In the genomic region with DNA sequence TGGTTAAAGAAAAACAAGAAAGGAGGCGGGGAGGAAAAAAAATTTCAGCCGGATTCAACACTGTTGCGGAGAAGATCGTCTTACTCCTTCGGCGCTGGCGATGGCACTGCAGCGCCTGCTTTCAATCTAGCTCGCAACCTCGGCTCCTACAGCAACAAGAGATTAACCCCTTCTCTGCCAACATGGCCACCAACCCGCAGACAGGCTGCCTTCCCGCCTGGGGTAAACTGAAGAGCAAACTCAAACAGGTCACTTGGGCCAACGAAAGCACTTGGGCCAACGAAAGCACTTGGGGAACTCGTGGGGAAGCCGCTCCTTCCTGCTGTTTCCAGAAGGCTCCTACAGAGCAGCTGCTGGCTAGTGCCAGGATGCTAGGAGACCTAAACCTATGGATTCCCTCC, we compare ENCODE assay signal across 10 cellular contexts.
DNase-seq lines count a peak whose midpoint lies in the region; ATAC-seq and TF ChIP-seq lines count a peak whose summit lies in the region.
"Had no signal": no experiment of that assay in that cellular context is flagged by ENCODE, and none has a peak within 500 bp of the region (broad histone marks: within the 10 kb centered on the region; RNA-seq: fewer than 3 reads in every experiment).

No MANE protein-coding gene starts in this region.

- H3K79me2 ChIP-seq in hepatocyte (no peaks in the 10 kb centered on the region), trophoblast cell (ENCODE audit: control insufficient read depth, insufficient read depth, low read length, poor library complexity) (no peaks in the 10 kb centered on the region)

- no peak overlapping the region for H2BK120ac ChIP-seq in trophoblast cell (ENCODE audit: insufficient read depth, low read length, poor library complexity)

- peak overlapping the region; percentile 49 for H2AFZ ChIP-seq in hepatocyte
- H2AFZ ChIP-seq in trophoblast cell (ENCODE audit: insufficient read depth, low read length, poor library complexity): no peak overlapping the region

- no peaks in the 10 kb centered on the region for H4K20me1 ChIP-seq in hepatocyte (ENCODE audit: insufficient read depth, poor library complexity, severe bottlenecking)

- H3K9me3 ChIP-seq in hepatocyte (ENCODE audit: low read depth) (no peaks in the 10 kb centered on the region), trophoblast cell (ENCODE audit: insufficient read depth, low read depth, low read length) (no peaks in the 10 kb centered on the region)

- 21% methylated on average over 16 of the region's 16 CpGs for WGBS in hepatocyte (ENCODE audit: low lambda C conversion rate, missing lambda C conversion rate)
- no CpG with 5 or more reads among the region's 16 CpGs for WGBS in trophoblast cell (ENCODE audit: extremely low coverage, insufficient coverage, insufficient read length)

- no peak overlapping the region for H2BK12ac ChIP-seq in trophoblast cell (ENCODE audit: low read length)

- no peak overlapping the region for H3K27ac Mint-ChIP-seq in activated CD4-positive, alpha-beta T cell treated with anti-CD3 and anti-CD28 coated beads, Interleukin-2, amount 10 ng/mL, durations not matched to agents 7 days and 5 days

- CTCF ChIA-PET in activated CD4-positive, alpha-beta T cell treated with anti-CD3 and anti-CD28 coated beads, Interleukin-2, amount 10 ng/mL, durations not matched to agents 7 days and 5 days (lab: Charles Lee): no interaction called here

- H3K27me3 Mint-ChIP-seq in activated CD4-positive, alpha-beta T cell treated with anti-CD3 and anti-CD28 coated beads, Interleukin-2, amount 10 ng/mL, durations not matched to agents 7 days and 5 days: no peaks in the 10 kb centered on the region
- H3K27me3 Mint-ChIP-seq: CD4-positive, CD25-positive, alpha-beta regulatory T cell had no signal

- H3K27me3 ChIP-seq in hepatocyte (no peaks in the 10 kb centered on the region), trophoblast cell (ENCODE audit: insufficient read depth, low read length) (no peaks in the 10 kb centered on the region)

- H3K9me3 Mint-ChIP-seq in activated CD4-positive, alpha-beta T cell treated with anti-CD3 and anti-CD28 coated beads, Interleukin-2, amount 10 ng/mL, durations not matched to agents 7 days and 5 days: peaks cover 4% of the 10 kb centered on the region

- H3K9ac ChIP-seq in trophoblast cell (ENCODE audit: low read length): no peak overlapping the region

- no peak overlapping the region for H4K91ac ChIP-seq in trophoblast cell (ENCODE audit: low read depth, low read length)

- H3K36me3 ChIP-seq in hepatocyte (replicated peaks; ENCODE audit: insufficient read depth, low read depth) (no peaks in the 10 kb centered on the region), trophoblast cell (ENCODE audit: control insufficient read depth in 1 of 2, insufficient read depth in 2 of 2, low read length in 2 of 2) (no peaks in the 10 kb centered on the region)

- no peak overlapping the region for H3K14ac ChIP-seq in trophoblast cell (ENCODE audit: low read length)

- POLR2A ChIA-PET in activated CD4-positive, alpha-beta T cell treated with anti-CD3 and anti-CD28 coated beads, Interleukin-2, amount 10 ng/mL, durations not matched to agents 7 days and 5 days (lab: Charles Lee): no interaction called here

- no peaks in the 10 kb centered on the region for H3K79me1 ChIP-seq in trophoblast cell (ENCODE audit: low read length)

- no peaks in the 10 kb centered on the region for H3K4me1 Mint-ChIP-seq in activated CD4-positive, alpha-beta T cell treated with anti-CD3 and anti-CD28 coated beads, Interleukin-2, amount 10 ng/mL, durations not matched to agents 7 days and 5 days
- H3K4me1 Mint-ChIP-seq: CD4-positive, CD25-positive, alpha-beta regulatory T cell had no signal

- H3K4me2 ChIP-seq in hepatocyte (peak overlapping the region; percentile 83), trophoblast cell (ENCODE audit: low read length) (peak overlapping the region; percentile 60)

- H3K4me3 ChIP-seq in astrocyte of the spinal cord (ENCODE audit: low read depth, low read length): peak overlapping the region; percentile 45
- no peak overlapping the region for H3K4me3 ChIP-seq in hepatocyte
- H3K4me3 ChIP-seq in trophoblast cell (ENCODE audit: low read depth, low read length): no peak overlapping the region

- peak; percentile 78 for DNase-seq in AG20443 (ENCODE audit: low spot score)
- peak; percentile 73 for DNase-seq in astrocyte of the spinal cord (ENCODE audit: low read depth, low spot score)
- DNase-seq in hepatocyte (ENCODE audit: low spot score): peak; percentile 73
- no peak for DNase-seq in trophoblast cell
- DNase-seq in activated CD8-positive, alpha-beta memory T cell treated with anti-CD3 and anti-CD28 coated beads for 24 hours: no peak
- no peak for DNase-seq in NCI-H69 (lab: John Stamatoyannopoulos, UW)
- no peak for DNase-seq in activated CD4-positive, alpha-beta T cell treated with anti-CD3 and anti-CD28 coated beads, Interleukin-2, amount 10 ng/mL, durations not matched to agents 7 days and 5 days
- DNase-seq: CD4-positive, CD25-positive, alpha-beta regulatory T cell; NCI-H2081 had no signal

- TF ChIP-seq CTCF in astrocyte of the spinal cord (IDR thresholded peaks at IDR 0.05; ENCODE audit: low read depth, low read length): no peak
- TF ChIP-seq CTCF in hepatocyte (IDR thresholded peaks at IDR 0.05; ENCODE audit: poor library complexity): no peak

- H3K18ac ChIP-seq in trophoblast cell (ENCODE audit: low read length): no peak overlapping the region

- H4K12ac ChIP-seq in trophoblast cell (ENCODE audit: low read depth, low read length): no peak overlapping the region

- no peak for ATAC-seq in HG02763 (IDR thresholded peaks at IDR 0.05; ENCODE audit: unreplicated experiment)

- peaks cover 28% of the 10 kb centered on the region for H3K36me3 Mint-ChIP-seq in activated CD4-positive, alpha-beta T cell treated with anti-CD3 and anti-CD28 coated beads, Interleukin-2, amount 10 ng/mL, durations not matched to agents 7 days and 5 days (ENCODE audit: low read depth)
- H3K36me3 Mint-ChIP-seq: CD4-positive, CD25-positive, alpha-beta regulatory T cell had no signal

- no peak overlapping the region for H3K4ac ChIP-seq in trophoblast cell (ENCODE audit: low read depth, low read length)

- H3K4me3 Mint-ChIP-seq in activated CD4-positive, alpha-beta T cell treated with anti-CD3 and anti-CD28 coated beads, Interleukin-2, amount 10 ng/mL, durations not matched to agents 7 days and 5 days: no peak overlapping the region
- H3K4me3 Mint-ChIP-seq: CD4-positive, CD25-positive, alpha-beta regulatory T cell had no signal

- no peaks in the 10 kb centered on the region for H3K9me2 ChIP-seq in hepatocyte (replicated peaks; ENCODE audit: insufficient read depth)

- H3K4me1 ChIP-seq in hepatocyte (ENCODE audit: insufficient read depth) (peaks cover 5% of the 10 kb centered on the region), trophoblast cell (ENCODE audit: control insufficient read depth in 1 of 2, insufficient read depth in 2 of 2, low read length in 2 of 2) (peaks cover 7 to 9% of the 10 kb centered on the region in 2 experiments)

- no peak overlapping the region for H2BK5ac ChIP-seq in trophoblast cell (ENCODE audit: low read depth, low read length, poor library complexity)

- no peak overlapping the region for H2AK5ac ChIP-seq in trophoblast cell (ENCODE audit: low read length)

- no peak overlapping the region for H3K23ac ChIP-seq in trophoblast cell (ENCODE audit: low read length)

- H4K8ac ChIP-seq in trophoblast cell (ENCODE audit: low read depth, low read length): no peak overlapping the region

- in situ Hi-C loops in astrocyte of the spinal cord (cut with HindIII; ENCODE audit: low sequenced_read_pairs): no loop called here

- H3K27ac ChIP-seq in hepatocyte: no peak overlapping the region
- H3K27ac ChIP-seq in trophoblast cell (ENCODE audit: low read depth, low read length): no peak overlapping the region

Comparison
In these comparisons a context has a peak if more than half of its experiments do, and no peak if none do; other contexts are left out.
1. DNase-seq: peak in AG20443 (single experiment), astrocyte of the spinal cord (single experiment) and hepatocyte (single experiment); none in trophoblast cell (0 of 2), activated CD8-positive, alpha-beta memory T cell treated with anti-CD3 and anti-CD28 coated beads for 24 hours (single experiment), NCI-H69 (single experiment) and activated CD4-positive, alpha-beta T cell treated with anti-CD3 and anti-CD28 coated beads, Interleukin-2, amount 10 ng/mL, durations not matched to agents 7 days and 5 days (single experiment).